ENCODE assay signal across 8 cellular contexts in genomic region chr3:152328841-152329240, GRCh38.
DNase-seq lines count a peak whose midpoint lies in the region; ATAC-seq and TF ChIP-seq lines count a peak whose summit lies in the region.

No MANE protein-coding gene starts in this region.

- H3K4me1 Mint-ChIP-seq in memory B cell, result peaks cover 45% of the 10 kb centered on the region

- TF ChIP-seq CTCF in cardiac fibroblast (IDR thresholded peaks at IDR 0.05; ENCODE audit: low read depth, low read length), result no peak

- H3K27ac ChIP-seq in Karpas-422 (ENCODE audit: low read length), result peak overlapping the region; percentile 35

- no peaks in the 10 kb centered on the region for H3K27me3 ChIP-seq in Karpas-422 (ENCODE audit: low read length)

- no peaks in the 10 kb centered on the region for H3K9me2 ChIP-seq in Karpas-422 (replicated peaks; ENCODE audit: insufficient read depth, low read length)

- no peaks in the 10 kb centered on the region for H3K27me3 Mint-ChIP-seq in memory B cell

- no peaks in the 10 kb centered on the region for H3K9me3 ChIP-seq in Karpas-422 (ENCODE audit: low read length)

- peaks cover 14% of the 10 kb centered on the region for H3K36me3 ChIP-seq in Karpas-422 (ENCODE audit: insufficient read depth, low read length)

- peaks cover 37% of the 10 kb centered on the region for H3K4me1 ChIP-seq in Karpas-422 (ENCODE audit: low read length)

- peaks cover 21% of the 10 kb centered on the region for H3K36me3 Mint-ChIP-seq in memory B cell

- no peak overlapping the region for H3K9ac ChIP-seq in Karpas-422 (ENCODE audit: low read length)

- H3K4me3 ChIP-seq in Karpas-422 (ENCODE audit: low read length), result no peak overlapping the region
- H3K4me3 ChIP-seq in cardiac fibroblast (replicated peaks in 1 of 2; ENCODE audit: low read depth in 2 of 2, low read length in 2 of 2), result no peak overlapping the region

- no peak overlapping the region for H2AFZ ChIP-seq in Karpas-422 (ENCODE audit: low read length)

- peaks cover 3% of the 10 kb centered on the region for H3K9me3 Mint-ChIP-seq in memory B cell

- ATAC-seq in memory B cell (ENCODE audit: low read depth) (no peak), HG02970 (IDR thresholded peaks at IDR 0.05; ENCODE audit: low FRiP score, unreplicated experiment) (no peak), HG03432 (IDR thresholded peaks at IDR 0.05; ENCODE audit: unreplicated experiment) (no peak), GM21390 (IDR thresholded peaks at IDR 0.05; ENCODE audit: unreplicated experiment) (no peak), GM21515 (IDR thresholded peaks at IDR 0.05; ENCODE audit: unreplicated experiment) (no peak)

- peaks cover 96% of the 10 kb centered on the region for H3K79me2 ChIP-seq in Karpas-422 (ENCODE audit: low read length)

- H3K4me2 ChIP-seq in Karpas-422 (ENCODE audit: low read depth, low read length, poor library complexity, severe bottlenecking), result no peak overlapping the region

- H3K4me3 Mint-ChIP-seq in memory B cell, result no peak overlapping the region

- H4K20me1 ChIP-seq in Karpas-422 (ENCODE audit: insufficient read depth, low read depth, low read length), result no peaks in the 10 kb centered on the region

- DNase-seq in AG08395 (ENCODE audit: low spot score) (peak; percentile 65), Karpas-422 (no peak), cardiac fibroblast (ENCODE audit: low read depth in 2 of 2) (peak; percentile 90 to 93), memory B cell (ENCODE audit: low spot score in 2 of 2) (no peak)

- H3K27ac Mint-ChIP-seq in memory B cell, result peak overlapping the region; percentile 8

Comparison
In these comparisons a context has a peak if more than half of its experiments do, and no peak if none do; other contexts are left out.
1. DNase-seq: peak in AG08395 (single experiment) and cardiac fibroblast (2 of 2); none in Karpas-422 (single experiment) and memory B cell (0 of 2).